Comparison of ENCODE assay signal across 11 cellular contexts in the genomic region with DNA sequence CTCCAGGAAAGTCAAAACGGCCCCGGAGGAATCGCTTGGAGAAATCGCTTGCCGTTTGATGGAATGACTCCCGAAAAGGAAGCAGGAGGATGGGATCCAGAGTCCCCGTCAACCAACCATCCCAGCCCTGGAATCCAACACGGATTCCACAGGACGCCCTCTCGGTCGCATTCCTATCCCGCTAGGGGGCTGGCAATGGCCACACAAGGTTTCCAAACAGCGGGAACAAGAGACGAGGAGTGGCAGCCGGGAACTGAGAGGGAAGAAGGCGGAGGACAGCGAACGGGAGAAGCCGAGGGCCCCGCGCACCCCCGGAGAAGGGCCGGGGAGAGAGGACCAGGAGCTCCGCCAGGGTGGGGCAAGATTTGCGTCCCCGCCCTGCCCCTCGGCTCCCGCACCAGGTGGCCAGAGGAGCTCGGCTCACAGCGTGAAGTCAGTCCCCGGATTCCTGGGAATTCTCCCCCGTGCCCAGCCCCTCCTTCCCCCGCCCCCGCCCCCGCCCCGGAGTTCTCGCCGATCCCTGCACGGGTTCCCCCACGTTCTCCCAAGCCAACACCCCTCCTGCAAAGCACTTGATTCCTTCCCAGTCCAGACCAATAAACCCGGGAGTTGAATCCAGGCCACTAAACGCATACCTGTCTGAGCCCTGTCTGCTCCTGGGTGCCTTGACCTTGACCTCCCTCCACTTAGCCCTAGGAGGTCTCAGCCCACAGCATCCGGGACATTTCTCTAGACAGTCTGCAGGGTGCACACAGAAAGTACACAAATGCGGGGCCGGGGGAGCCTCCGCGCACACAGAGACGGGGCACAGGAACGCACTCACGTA. TPM values are rescaled to one million over a fixed set of nuclear protein-coding genes. Genes with fewer than 3 reads are reported as not detected.
DNase-seq lines count a peak whose midpoint lies in the region; ATAC-seq, FAIRE-seq and TF ChIP-seq lines count a peak whose summit lies in the region.
"Had no signal": no experiment of that assay in that cellular context is flagged by ENCODE, and none has a peak within 500 bp of the region (broad histone marks: within the 10 kb centered on the region; RNA-seq: fewer than 3 reads in every experiment).

No MANE protein-coding gene starts in this region.

- ATAC-seq in GM21390 (IDR thresholded peaks at IDR 0.05; ENCODE audit: unreplicated experiment) (no peak), HG03354 (IDR thresholded peaks at IDR 0.05; ENCODE audit: poor library complexity, severe bottlenecking, unreplicated experiment) (no peak)

- H4K20me1 ChIP-seq in astrocyte (ENCODE audit: insufficient read depth, low read length): no peaks in the 10 kb centered on the region

- H3K4ac ChIP-seq in mesenchymal stem cell (ENCODE audit: low read depth in 1 of 2, low read length in 2 of 2): no peak overlapping the region

- whole genome bisulfite sequencing in mesenchymal stem cell: under 1% methylated on average over 22 of the region's 50 CpGs
- whole genome bisulfite sequencing in thymus: 12% methylated on average over 49 of the region's 50 CpGs

- H3K4me1 ChIP-seq in astrocyte (ENCODE audit: insufficient read depth, low read length) (peaks cover 5% of the 10 kb centered on the region), mesenchymal stem cell (ENCODE audit: control insufficient read depth, insufficient read depth, low read depth, low read length) (peaks cover 18% of the 10 kb centered on the region), thymus (ENCODE audit: control insufficient read depth, insufficient read depth, low read length) (no peaks in the 10 kb centered on the region)

- no peak for FAIRE-seq in astrocyte (lab: Jason Lieb, UNC)
- FAIRE-seq: islet of Langerhans had no signal

- H3K79me2 ChIP-seq in astrocyte (ENCODE audit: insufficient read depth, low read length): no peaks in the 10 kb centered on the region

- H3K9ac ChIP-seq in astrocyte (ENCODE audit: low read length) (no peak overlapping the region), mesenchymal stem cell (ENCODE audit: low read length) (no peak overlapping the region)
- H3K9ac ChIP-seq: KMS-11 had no signal

- POLR2A ChIA-PET in activated CD4-positive, alpha-beta memory T cell treated with anti-CD3 and anti-CD28 coated beads for 36 hours (lab: Charles Lee): no interaction called here
- POLR2A ChIA-PET in activated CD4-positive, alpha-beta memory T cell treated with anti-CD3 and anti-CD28 coated beads, Interleukin-2, amount 10 ng/mL, durations not matched to agents 7 days and 5 days (lab: Charles Lee): no interaction called here

- H3K27me3 ChIP-seq in astrocyte (ENCODE audit: insufficient read depth, low read length): peaks cover 3% of the 10 kb centered on the region
- peaks cover 46 to 81% of the 10 kb centered on the region in 2 experiments for H3K27me3 ChIP-seq in mesenchymal stem cell (ENCODE audit: control insufficient read depth in 1 of 2, insufficient read depth in 1 of 2, low read length in 2 of 2)
- peaks cover 17% of the 10 kb centered on the region for H3K27me3 ChIP-seq in thymus (ENCODE audit: control insufficient read depth, insufficient read depth)

- peak overlapping the region; percentile 56 for H3K4me3 Mint-ChIP-seq in activated CD4-positive, alpha-beta memory T cell treated with anti-CD3 and anti-CD28 coated beads for 36 hours
- H3K4me3 Mint-ChIP-seq in activated CD4-positive, alpha-beta memory T cell treated with anti-CD3 and anti-CD28 coated beads, Interleukin-2, amount 10 ng/mL, durations not matched to agents 7 days and 5 days: no peak overlapping the region
- H3K4me3 Mint-ChIP-seq in astrocyte (ENCODE audit: unreplicated experiment): peak overlapping the region; percentile 76
- H3K4me3 Mint-ChIP-seq: activated naive CD8-positive, alpha-beta T cell treated with anti-CD3 and anti-CD28 coated beads, Interleukin-2, amount 10 ng/mL, durations not matched to agents 7 days and 5 days had no signal

- no peak for DNase-seq in activated CD4-positive, alpha-beta memory T cell treated with anti-CD3 and anti-CD28 coated beads for 36 hours
- no peak for DNase-seq in activated CD4-positive, alpha-beta memory T cell treated with anti-CD3 and anti-CD28 coated beads, Interleukin-2, amount 10 ng/mL, durations not matched to agents 7 days and 5 days
- no peak for DNase-seq in astrocyte (ENCODE audit: low read depth)
- DNase-seq in mesenchymal stem cell: peak; percentile 9
- no peak for DNase-seq in NCI-H1436 treated with DMSO at 0.1 percent for 48 hours (lab: John Stamatoyannopoulos, UW)
- DNase-seq: activated naive CD8-positive, alpha-beta T cell treated with anti-CD3 and anti-CD28 coated beads, Interleukin-2, amount 10 ng/mL, durations not matched to agents 7 days and 5 days had no signal

- H3K36me3 Mint-ChIP-seq in activated CD4-positive, alpha-beta memory T cell treated with anti-CD3 and anti-CD28 coated beads for 36 hours: no peaks in the 10 kb centered on the region
- H3K36me3 Mint-ChIP-seq in activated CD4-positive, alpha-beta memory T cell treated with anti-CD3 and anti-CD28 coated beads, Interleukin-2, amount 10 ng/mL, durations not matched to agents 7 days and 5 days (ENCODE audit: low read depth): no peaks in the 10 kb centered on the region
- H3K36me3 Mint-ChIP-seq in astrocyte (ENCODE audit: low read depth, unreplicated experiment): no peaks in the 10 kb centered on the region
- H3K36me3 Mint-ChIP-seq: activated naive CD8-positive, alpha-beta T cell treated with anti-CD3 and anti-CD28 coated beads, Interleukin-2, amount 10 ng/mL, durations not matched to agents 7 days and 5 days had no signal

- no peak overlapping the region for H4K8ac ChIP-seq in mesenchymal stem cell (ENCODE audit: low read length)

- no peak overlapping the region for H4K91ac ChIP-seq in mesenchymal stem cell (ENCODE audit: low read length)

- intact Hi-C loops in activated CD4-positive, alpha-beta memory T cell treated with anti-CD3 and anti-CD28 coated beads for 36 hours (cut with micrococcal nuclease): no loop called here

- H3K4me3 ChIP-seq in astrocyte (ENCODE audit: insufficient read depth, low read depth, low read length) (peak overlapping the region; percentile 17), mesenchymal stem cell (ENCODE audit: insufficient read depth in 1 of 2, low read depth in 1 of 2, low read length in 2 of 2) (peak overlapping the region in 1 of 2 experiments; percentile 18), thymus (ENCODE audit: low read length) (peak overlapping the region; percentile 15)

- no peak overlapping the region for H2BK120ac ChIP-seq in mesenchymal stem cell (ENCODE audit: low read depth, low read length)

- no peak overlapping the region for H2BK12ac ChIP-seq in mesenchymal stem cell (ENCODE audit: low read length in 2 of 2)

- H3K4me2 ChIP-seq in astrocyte (ENCODE audit: low read length) (peak overlapping the region; percentile 62), mesenchymal stem cell (ENCODE audit: low read length, poor library complexity, severe bottlenecking) (peak overlapping the region; percentile 70)
- H3K4me2 ChIP-seq: KMS-11 had no signal

- H3K27me3 Mint-ChIP-seq in activated CD4-positive, alpha-beta memory T cell treated with anti-CD3 and anti-CD28 coated beads for 36 hours: no peaks in the 10 kb centered on the region
- peaks cover 32% of the 10 kb centered on the region for H3K27me3 Mint-ChIP-seq in activated CD4-positive, alpha-beta memory T cell treated with anti-CD3 and anti-CD28 coated beads, Interleukin-2, amount 10 ng/mL, durations not matched to agents 7 days and 5 days
- peaks cover 19% of the 10 kb centered on the region for H3K27me3 Mint-ChIP-seq in astrocyte (ENCODE audit: low read depth, unreplicated experiment)

- no peaks in the 10 kb centered on the region for H3K9me3 ChIP-seq in astrocyte (ENCODE audit: insufficient read depth, low read depth, low read length)
- peaks cover 8% of the 10 kb centered on the region for H3K9me3 ChIP-seq in mesenchymal stem cell (ENCODE audit: control insufficient read depth, low read length)
- peaks cover 1% of the 10 kb centered on the region for H3K9me3 ChIP-seq in thymus (ENCODE audit: control insufficient read depth)

- no peak overlapping the region for H3K23ac ChIP-seq in mesenchymal stem cell (ENCODE audit: low read length in 2 of 2)

- no peak overlapping the region for H3K27ac Mint-ChIP-seq in activated CD4-positive, alpha-beta memory T cell treated with anti-CD3 and anti-CD28 coated beads for 36 hours
- no peak overlapping the region for H3K27ac Mint-ChIP-seq in activated CD4-positive, alpha-beta memory T cell treated with anti-CD3 and anti-CD28 coated beads, Interleukin-2, amount 10 ng/mL, durations not matched to agents 7 days and 5 days
- no peak overlapping the region for H3K27ac Mint-ChIP-seq in astrocyte (ENCODE audit: unreplicated experiment)
- H3K27ac Mint-ChIP-seq: activated naive CD8-positive, alpha-beta T cell treated with anti-CD3 and anti-CD28 coated beads, Interleukin-2, amount 10 ng/mL, durations not matched to agents 7 days and 5 days had no signal

- no peak for TF ChIP-seq CTCF in astrocyte (IDR thresholded peaks at IDR 0.05; ENCODE audit: insufficient read depth, low read depth, low read length)

- no peak overlapping the region for H3K14ac ChIP-seq in mesenchymal stem cell (ENCODE audit: low read length in 2 of 2)

- H3K4me1 Mint-ChIP-seq in activated CD4-positive, alpha-beta memory T cell treated with anti-CD3 and anti-CD28 coated beads for 36 hours (ENCODE audit: low read depth): peaks cover 17% of the 10 kb centered on the region
- peaks cover 9% of the 10 kb centered on the region for H3K4me1 Mint-ChIP-seq in activated CD4-positive, alpha-beta memory T cell treated with anti-CD3 and anti-CD28 coated beads, Interleukin-2, amount 10 ng/mL, durations not matched to agents 7 days and 5 days
- H3K4me1 Mint-ChIP-seq in astrocyte (ENCODE audit: low read depth, unreplicated experiment): peaks cover 6% of the 10 kb centered on the region

- no peak overlapping the region for H3K27ac ChIP-seq in astrocyte (ENCODE audit: low read depth, low read length)
- H3K27ac ChIP-seq in mesenchymal stem cell (ENCODE audit: low read length, poor library complexity, severe bottlenecking): no peak overlapping the region
- H3K27ac ChIP-seq in thymus (ENCODE audit: low read depth): no peak overlapping the region
- H3K27ac ChIP-seq: KMS-11 had no signal

- H2AK5ac ChIP-seq in mesenchymal stem cell (ENCODE audit: low read length, severe bottlenecking): no peak overlapping the region

- H2AFZ ChIP-seq in astrocyte (ENCODE audit: low read depth, low read length) (peak overlapping the region; percentile 10), mesenchymal stem cell (ENCODE audit: low read depth, low read length) (no peak overlapping the region)

- H3K9me3 Mint-ChIP-seq in activated CD4-positive, alpha-beta memory T cell treated with anti-CD3 and anti-CD28 coated beads for 36 hours: no peaks in the 10 kb centered on the region
- H3K9me3 Mint-ChIP-seq in activated CD4-positive, alpha-beta memory T cell treated with anti-CD3 and anti-CD28 coated beads, Interleukin-2, amount 10 ng/mL, durations not matched to agents 7 days and 5 days: no peaks in the 10 kb centered on the region
- no peaks in the 10 kb centered on the region for H3K9me3 Mint-ChIP-seq in astrocyte (ENCODE audit: unreplicated experiment)
- H3K9me3 Mint-ChIP-seq: activated naive CD8-positive, alpha-beta T cell treated with anti-CD3 and anti-CD28 coated beads, Interleukin-2, amount 10 ng/mL, durations not matched to agents 7 days and 5 days had no signal

- H2BK15ac ChIP-seq in mesenchymal stem cell (ENCODE audit: low read depth, poor library complexity, severe bottlenecking): no peak overlapping the region

- no peak overlapping the region for H2BK5ac ChIP-seq in mesenchymal stem cell (ENCODE audit: low read depth, low read length, poor library complexity, severe bottlenecking)

- CTCF ChIA-PET in activated CD4-positive, alpha-beta memory T cell treated with anti-CD3 and anti-CD28 coated beads for 36 hours (lab: Charles Lee): no interaction called here
- CTCF ChIA-PET in activated CD4-positive, alpha-beta memory T cell treated with anti-CD3 and anti-CD28 coated beads, Interleukin-2, amount 10 ng/mL, durations not matched to agents 7 days and 5 days (lab: Charles Lee): no interaction called here

- H3K36me3 ChIP-seq in astrocyte (ENCODE audit: insufficient read depth, low read length) (no peaks in the 10 kb centered on the region), mesenchymal stem cell (ENCODE audit: control insufficient read depth in 1 of 2, insufficient read depth in 2 of 2, low read depth in 1 of 2, low read length in 2 of 2) (no peaks in the 10 kb centered on the region), thymus (ENCODE audit: control insufficient read depth, insufficient read depth) (no peaks in the 10 kb centered on the region)

- no peak overlapping the region for H3K18ac ChIP-seq in mesenchymal stem cell (ENCODE audit: low read depth in 1 of 2, low read length in 2 of 2)

- no peaks in the 10 kb centered on the region for H3K79me1 ChIP-seq in mesenchymal stem cell (replicated peaks; ENCODE audit: low read length, poor library complexity, severe bottlenecking)

RNA-seq across cellular contexts. Expression of gene PDZD4, which starts 1.4 kb away (rescaled TPM):
- total RNA-seq in activated CD4-positive, alpha-beta memory T cell treated with anti-CD3 and anti-CD28 coated beads for 36 hours: 1 to 10 TPM; 4.9 to 5.7 TPM
- 1 to 10 TPM in 1 of 2 experiments, under 1 TPM in 1; 0.88 to 1.1 TPM for total RNA-seq in activated CD4-positive, alpha-beta memory T cell treated with anti-CD3 and anti-CD28 coated beads, Interleukin-2, amount 10 ng/mL, durations not matched to agents 7 days and 5 days
- 9.9 and 13.1 TPM in 2 replicates for total RNA-seq in astrocyte
- 0.47 TPM for polyA plus RNA-seq in mesenchymal stem cell (2013, experiment 1 of 2)
- polyA plus RNA-seq in mesenchymal stem cell (2013, experiment 2 of 2): 0.40 TPM
- polyA plus RNA-seq in thymus: 7.9 TPM

RNA-seq across cellular contexts. Expression of gene SSR4, which starts 34.5 kb away (rescaled TPM):
- 100 to 1,000 TPM; 194 to 203 TPM for total RNA-seq in activated CD4-positive, alpha-beta memory T cell treated with anti-CD3 and anti-CD28 coated beads for 36 hours
- 100 to 1,000 TPM; 247 to 250 TPM for total RNA-seq in activated CD4-positive, alpha-beta memory T cell treated with anti-CD3 and anti-CD28 coated beads, Interleukin-2, amount 10 ng/mL, durations not matched to agents 7 days and 5 days
- 252 and 299 TPM in 2 replicates for total RNA-seq in astrocyte
- polyA plus RNA-seq in mesenchymal stem cell (2013, experiment 1 of 2): 398 TPM
- 402 TPM for polyA plus RNA-seq in mesenchymal stem cell (2013, experiment 2 of 2)
- 328 TPM for polyA plus RNA-seq in thymus

RNA-seq across cellular contexts. Expression of gene IDH3G, which starts 34.8 kb away (rescaled TPM):
- 10 to 100 TPM; 45.9 to 51.5 TPM for total RNA-seq in activated CD4-positive, alpha-beta memory T cell treated with anti-CD3 and anti-CD28 coated beads for 36 hours
- total RNA-seq in activated CD4-positive, alpha-beta memory T cell treated with anti-CD3 and anti-CD28 coated beads, Interleukin-2, amount 10 ng/mL, durations not matched to agents 7 days and 5 days: 10 to 100 TPM; 62.4 to 64.8 TPM
- total RNA-seq in astrocyte: 40.0 and 41.9 TPM in 2 replicates
- polyA plus RNA-seq in mesenchymal stem cell (2013, experiment 1 of 2): 73.4 TPM
- 71.2 TPM for polyA plus RNA-seq in mesenchymal stem cell (2013, experiment 2 of 2)
- 39.2 TPM for polyA plus RNA-seq in thymus

RNA-seq across cellular contexts. Expression of gene SRPK3, which starts 48.1 kb away (rescaled TPM):
- total RNA-seq in activated CD4-positive, alpha-beta memory T cell treated with anti-CD3 and anti-CD28 coated beads for 36 hours: not detected
- not detected for total RNA-seq in activated CD4-positive, alpha-beta memory T cell treated with anti-CD3 and anti-CD28 coated beads, Interleukin-2, amount 10 ng/mL, durations not matched to agents 7 days and 5 days
- not detected in 2 replicates for total RNA-seq in astrocyte
- polyA plus RNA-seq in mesenchymal stem cell (2013, experiment 1 of 2): 0.03 TPM
- 0.03 TPM for polyA plus RNA-seq in mesenchymal stem cell (2013, experiment 2 of 2)
- polyA plus RNA-seq in thymus: 0.75 TPM
- total RNA-seq: activated naive CD8-positive, alpha-beta T cell treated with anti-CD3 and anti-CD28 coated beads, Interleukin-2, amount 10 ng/mL, durations not matched to agents 7 days and 5 days had no signal

RNA-seq across cellular contexts. Expression of gene L1CAM, which starts 57.0 kb away (rescaled TPM):
- 1 to 10 TPM in 1 of 2 experiments, under 1 TPM in 1; 0.45 to 1.3 TPM for total RNA-seq in activated CD4-positive, alpha-beta memory T cell treated with anti-CD3 and anti-CD28 coated beads for 36 hours
- total RNA-seq in activated CD4-positive, alpha-beta memory T cell treated with anti-CD3 and anti-CD28 coated beads, Interleukin-2, amount 10 ng/mL, durations not matched to agents 7 days and 5 days: 1 to 10 TPM; 4.2 to 5.2 TPM
- total RNA-seq in astrocyte: 347 and 353 TPM in 2 replicates
- polyA plus RNA-seq in mesenchymal stem cell (2013, experiment 1 of 2): 25.9 TPM
- 25.0 TPM for polyA plus RNA-seq in mesenchymal stem cell (2013, experiment 2 of 2)
- polyA plus RNA-seq in thymus: 0.64 TPM
